ENCODE assay signal across 8 cellular contexts in genomic region chr2:111698743-111699554, GRCh38.
DNase-seq lines count a peak whose midpoint lies in the region; ATAC-seq and TF ChIP-seq lines count a peak whose summit lies in the region.

No MANE protein-coding gene starts in this region.

- H3K36me3 ChIP-seq in PC-3 (ENCODE audit: low read depth, low read length) (no peaks in the 10 kb centered on the region), parathyroid adenoma (ENCODE audit: control insufficient read depth, insufficient read depth, low read length) (no peaks in the 10 kb centered on the region), vagina (no peaks in the 10 kb centered on the region)

- H3K4me1 ChIP-seq in PC-3 (ENCODE audit: insufficient read depth, low read length) (peaks cover 49% of the 10 kb centered on the region), parathyroid adenoma (peaks cover 14% of the 10 kb centered on the region), vagina (peaks cover 14% of the 10 kb centered on the region)

- TF ChIP-seq POLR2A in vagina (IDR thresholded peaks at IDR 0.05) = no peak

- H3K9me3 Mint-ChIP-seq in activated T-cell treated with anti-CD3 and anti-CD28 coated beads, Interleukin-2, amount 50 U/mL, for 4 hours = no peaks in the 10 kb centered on the region

- CTCF ChIA-PET in PC-3 (lab: Charles Lee) = interaction anchor here (0.6 to 0.9 kb wide), 2 partner anchors 39 to 77 kb away, joined by 3 read pairs; no protein-coding TSS in a partner anchor

- H3K4me1 Mint-ChIP-seq in activated T-cell treated with anti-CD3 and anti-CD28 coated beads, Interleukin-2, amount 50 U/mL, for 4 hours (ENCODE audit: low read depth) = peaks cover 30% of the 10 kb centered on the region

- peak overlapping the region; percentile 87 for H3K27ac ChIP-seq in PC-3 (ENCODE audit: low read length)
- peak overlapping the region; percentile 86 for H3K27ac ChIP-seq in parathyroid adenoma
- peak overlapping the region; percentile 22 for H3K27ac ChIP-seq in vagina

- peak overlapping the region; percentile 60 for H3K4me2 ChIP-seq in PC-3 (ENCODE audit: low read length)
- peak overlapping the region; percentile 65 for H3K4me2 ChIP-seq in parathyroid adenoma (ENCODE audit: low read length)

- intact Hi-C loops in PC-3 (cut with micrococcal nuclease) = loop anchor here (2.0 kb wide), 1 partner anchor 578 kb away; the partner anchor contains the start of gene BCL2L11
- intact Hi-C loops in vagina (cut with DNase I) = no loop called here

- H3K27me3 ChIP-seq in PC-3 (ENCODE audit: low read length) (no peaks in the 10 kb centered on the region), parathyroid adenoma (ENCODE audit: control insufficient read depth, insufficient read depth, low read length) (no peaks in the 10 kb centered on the region), vagina (no peaks in the 10 kb centered on the region)

- BruUV-seq in PC-3 (replicated peaks; lab: Mats Ljungman, UMichigan) = no TSS peak

- H3F3A ChIP-seq in PC-3 (ENCODE audit: low read length, unreplicated experiment) = no peaks in the 10 kb centered on the region

- no peaks in the 10 kb centered on the region for H4K20me1 ChIP-seq in PC-3 (ENCODE audit: low read length)

- H2AFZ ChIP-seq in PC-3 (ENCODE audit: low read length) (peak overlapping the region; percentile 38; the same call in 1 of the 2 replicates), parathyroid adenoma (peak overlapping the region; percentile 81)

- peak overlapping the region; percentile 40 for H3K4me3 Mint-ChIP-seq in activated T-cell treated with anti-CD3 and anti-CD28 coated beads, Interleukin-2, amount 50 U/mL, for 4 hours

- peaks cover 2% of the 10 kb centered on the region for H3K27me3 Mint-ChIP-seq in activated T-cell treated with anti-CD3 and anti-CD28 coated beads, Interleukin-2, amount 50 U/mL, for 4 hours (ENCODE audit: low read depth)

- peak; percentile 41 for DNase-seq in COR-L47 (lab: John Stamatoyannopoulos, UW)
- DNase-seq in HS-27A (ENCODE audit: low read depth) = peak; percentile 100
- DNase-seq in PC-3 = peak; percentile 98
- peak; percentile 37 for DNase-seq in activated T-cell treated with anti-CD3 and anti-CD28 coated beads, Interleukin-2, amount 50 U/mL, for 4 hours
- peak; percentile 99 for DNase-seq in fibroblast of the aortic adventitia (ENCODE audit: low read depth)
- no peak for DNase-seq in vagina (ENCODE audit: extremely low spot score in 2 of 2)

- H3K9me3 ChIP-seq in PC-3 (ENCODE audit: low read length) (no peaks in the 10 kb centered on the region), parathyroid adenoma (ENCODE audit: control insufficient read depth, low read length) (no peaks in the 10 kb centered on the region), vagina (no peaks in the 10 kb centered on the region)

- TF ChIP-seq CTCF in PC-3 (conservative IDR thresholded peaks at IDR 0.05; ENCODE audit: low read depth, low read length) (peak; percentile 78), fibroblast of the aortic adventitia (IDR thresholded peaks at IDR 0.05; ENCODE audit: insufficient read depth, low read length) (peak; percentile 42), parathyroid adenoma (IDR thresholded peaks at IDR 0.05) (peak; percentile 45), vagina (IDR thresholded peaks at IDR 0.05) (no peak)

- peak overlapping the region; percentile 65 for H3K9ac ChIP-seq in PC-3 (ENCODE audit: low read length)
- no peak overlapping the region for H3K9ac ChIP-seq in parathyroid adenoma

- ATAC-seq in PC-3 (peak; percentile 97), GM18909 (IDR thresholded peaks at IDR 0.05; ENCODE audit: poor library complexity, unreplicated experiment) (no peak)
- peak; percentile 88 to 91 for ATAC-seq in activated T-cell treated with anti-CD3 and anti-CD28 coated beads, Interleukin-2, amount 50 U/mL, for 4 hours

- H3K9me2 ChIP-seq in PC-3 (replicated peaks; ENCODE audit: low read length) = no peaks in the 10 kb centered on the region

- H3K79me2 ChIP-seq in PC-3 (ENCODE audit: low read length) = no peaks in the 10 kb centered on the region
- no peaks in the 10 kb centered on the region for H3K79me2 ChIP-seq in parathyroid adenoma

- H3K36me3 Mint-ChIP-seq in activated T-cell treated with anti-CD3 and anti-CD28 coated beads, Interleukin-2, amount 50 U/mL, for 4 hours (ENCODE audit: insufficient read depth) = no peaks in the 10 kb centered on the region

- H3K4me3 ChIP-seq in PC-3 (ENCODE audit: low read length) = peak overlapping the region; percentile 18; the same call in 1 of the 2 replicates
- no peak overlapping the region for H3K4me3 ChIP-seq in fibroblast of the aortic adventitia (ENCODE audit: low read depth, low read length)
- peak overlapping the region; percentile 35 for H3K4me3 ChIP-seq in parathyroid adenoma (ENCODE audit: low read depth, low read length)
- H3K4me3 ChIP-seq in vagina = no peak overlapping the region

- POLR2A ChIA-PET in PC-3 (lab: Charles Lee; ENCODE audit: unreplicated experiment) = interaction anchor here (0.5 to 0.7 kb wide), 2 partner anchors 11 to 554 kb away, joined by 3 to 5 read pairs; no protein-coding TSS in a partner anchor

Comparison
In these comparisons a context has a peak if more than half of its experiments do, and no peak if none do; other contexts are left out.
1. DNase-seq: peak in COR-L47 (single experiment), HS-27A (single experiment), PC-3 (single experiment), activated T-cell treated with anti-CD3 and anti-CD28 coated beads, Interleukin-2, amount 50 U/mL, for 4 hours (single experiment) and fibroblast of the aortic adventitia (single experiment); none in vagina (0 of 2).
2. H3K27ac ChIP-seq: peak in every context shown above with its lines; median percentile 87 in PC-3; 86 in parathyroid adenoma; 22 in vagina.
3. H3K4me3 ChIP-seq: peak in PC-3 (single experiment) and parathyroid adenoma (single experiment); none in fibroblast of the aortic adventitia (single experiment) and vagina (0 of 2).
4. CTCF ChIP-seq: peak in PC-3 (single experiment), fibroblast of the aortic adventitia (single experiment) and parathyroid adenoma (single experiment); none in vagina (0 of 3).